ENCODE assay signal across 13 cellular contexts in genomic region chr3:175672119-175672689, GRCh38.
DNase-seq lines count a peak whose midpoint lies in the region; ATAC-seq, FAIRE-seq and TF ChIP-seq lines count a peak whose summit lies in the region.
"Had no signal": no experiment of that assay in that cellular context is flagged by ENCODE, and none has a peak within 500 bp of the region (broad histone marks: within the 10 kb centered on the region; RNA-seq: fewer than 3 reads in every experiment).

No MANE protein-coding gene starts in this region.

- DNase-seq in heart left ventricle: no peak
- no peak for DNase-seq in cardiac septum (ENCODE audit: low spot score)
- DNase-seq in H1 (ENCODE audit: low read depth in 1 of 2, low spot score in 2 of 2): no peak
- DNase-seq in mesenchymal stem cell: peak; percentile 54
- no peak for DNase-seq in NCI-H2171 treated with DMSO at 0.1 percent for 48 hours (lab: John Stamatoyannopoulos, UW)
- no peak for DNase-seq in caudate nucleus (lab: John Stamatoyannopoulos, UW)
- DNase-seq in activated CD4-positive, CD25-positive, alpha-beta regulatory T cell treated with anti-CD3 and anti-CD28 coated beads, Interleukin-2, amount 50 U/mL, for 72 hours: no peak
- DNase-seq: CD8-positive, alpha-beta T cell; islet precursor cell; stimulated activated CD4-positive, alpha-beta T cell treated with anti-CD3 and anti-CD28 coated beads, Interleukin-15, amount 100 ng/mL, for 24 hours had no signal

- POLR2A ChIA-PET in H1 (lab: Charles Lee; ENCODE audit: partially characterized antibody): no interaction called here

- FAIRE-seq in H1 (lab: Jason Lieb, UNC): no peak

- H3K79me1 ChIP-seq in H1 (ENCODE audit: low read depth, low read length): no peaks in the 10 kb centered on the region
- no peaks in the 10 kb centered on the region for H3K79me1 ChIP-seq in mesenchymal stem cell (replicated peaks; ENCODE audit: low read length, poor library complexity, severe bottlenecking)

- H3K36me3 ChIP-seq in heart left ventricle (no peaks in the 10 kb centered on the region), H1 (ENCODE audit: control insufficient read depth in 2 of 4, insufficient read depth in 4 of 4, low read length in 3 of 4) (no peaks in the 10 kb centered on the region), mesenchymal stem cell (ENCODE audit: control insufficient read depth in 1 of 2, insufficient read depth in 2 of 2, low read depth in 1 of 2, low read length in 2 of 2) (no peaks in the 10 kb centered on the region)
- H3K36me3 ChIP-seq: cardiac muscle cell had no signal

- H3K9me3 ChIP-seq in heart left ventricle (no peaks in the 10 kb centered on the region), H1 (ENCODE audit: insufficient read depth in 2 of 2, low read depth in 1 of 2, low read length in 1 of 2) (no peaks in the 10 kb centered on the region), mesenchymal stem cell (ENCODE audit: control insufficient read depth, low read length) (no peaks in the 10 kb centered on the region)

- H2AFZ ChIP-seq in H1 (ENCODE audit: low read length) (peak overlapping the region; percentile 25; the same call in 1 of the 2 replicates), mesenchymal stem cell (ENCODE audit: low read depth, low read length) (no peak overlapping the region)

- H3K27me3 ChIP-seq in heart left ventricle (no peaks in the 10 kb centered on the region), H1 (replicated peaks in 1 of 4; ENCODE audit: control insufficient read depth in 3 of 4, extremely low read depth in 1 of 4, insufficient read depth in 3 of 4, low read length in 3 of 4) (no peaks in the 10 kb centered on the region), mesenchymal stem cell (ENCODE audit: control insufficient read depth in 1 of 2, insufficient read depth in 1 of 2, low read length in 2 of 2) (no peaks in the 10 kb centered on the region)
- H3K27me3 ChIP-seq: cardiac muscle cell had no signal

- intact Hi-C loops in heart left ventricle (cut with DNase I) (no loop called here), cardiac septum (cut with DNase I) (no loop called here)

- peak overlapping the region in 1 of 12 donors; percentile 1 for H3K27ac ChIP-seq in heart left ventricle
- no peak overlapping the region for H3K27ac ChIP-seq in H1 (ENCODE audit: low read depth, low read length)
- no peak overlapping the region for H3K27ac ChIP-seq in mesenchymal stem cell (ENCODE audit: low read length, poor library complexity, severe bottlenecking)
- H3K27ac ChIP-seq in caudate nucleus (ENCODE audit: low read depth, low read length): no peak overlapping the region
- H3K27ac ChIP-seq: cardiac muscle cell, KMS-11 had no signal

- ATAC-seq in heart left ventricle (peak in 1 of 4 donors; percentile 16), HG02642 (IDR thresholded peaks at IDR 0.05; ENCODE audit: poor library complexity, unreplicated experiment) (no peak)
- ATAC-seq: CD8-positive, alpha-beta T cell had no signal

- H3K14ac ChIP-seq in H1 (ENCODE audit: insufficient read length) (no peak overlapping the region), mesenchymal stem cell (ENCODE audit: low read length in 2 of 2) (no peak overlapping the region)

- TF ChIP-seq POLR2A in heart left ventricle (IDR thresholded peaks at IDR 0.05) (no peak), H1 (IDR thresholded peaks at IDR 0.05; ENCODE audit: control extremely low read depth in 1 of 2, low read depth in 2 of 2, low read length in 2 of 2) (no peak)

- CTCF ChIA-PET in H1 (lab: Charles Lee; ENCODE audit: partially characterized antibody): no interaction called here

- H2AK5ac ChIP-seq in H1 (ENCODE audit: low read depth, low read length) (no peak overlapping the region), mesenchymal stem cell (ENCODE audit: low read length, severe bottlenecking) (no peak overlapping the region)

- H3K4me2 ChIP-seq in H1 (ENCODE audit: insufficient read depth in 1 of 2, low read depth in 2 of 2, low read length in 2 of 2) (no peak overlapping the region), mesenchymal stem cell (ENCODE audit: low read length, poor library complexity, severe bottlenecking) (no peak overlapping the region)
- H3K4me2 ChIP-seq: KMS-11 had no signal

- H4K8ac ChIP-seq in H1 (ENCODE audit: extremely low read depth, insufficient read depth, low read length): no peak overlapping the region
- no peak overlapping the region for H4K8ac ChIP-seq in mesenchymal stem cell (ENCODE audit: low read length)

- H3K4ac ChIP-seq in H1 (replicated peaks; ENCODE audit: insufficient read length, low read depth, low read length) (no peak overlapping the region), mesenchymal stem cell (ENCODE audit: low read depth in 1 of 2, low read length in 2 of 2) (no peak overlapping the region)

- no peak overlapping the region for H2BK12ac ChIP-seq in H1 (ENCODE audit: low read depth, low read length)
- no peak overlapping the region for H2BK12ac ChIP-seq in mesenchymal stem cell (ENCODE audit: low read length in 2 of 2)

- H2BK20ac ChIP-seq in H1 (ENCODE audit: low read length): no peak overlapping the region

- H2BK5ac ChIP-seq in H1 (ENCODE audit: low read depth, low read length) (no peak overlapping the region), mesenchymal stem cell (ENCODE audit: low read depth, low read length, poor library complexity, severe bottlenecking) (no peak overlapping the region)

- H3K23ac ChIP-seq in H1 (ENCODE audit: insufficient read length): no peak overlapping the region
- H3K23ac ChIP-seq in mesenchymal stem cell (ENCODE audit: low read length in 2 of 2): no peak overlapping the region

- H2BK120ac ChIP-seq in H1 (replicated peaks; ENCODE audit: low read depth, low read length) (no peak overlapping the region), mesenchymal stem cell (ENCODE audit: low read depth, low read length) (no peak overlapping the region)

- H3K18ac ChIP-seq in H1 (ENCODE audit: extremely low read depth, low read length) (no peak overlapping the region), mesenchymal stem cell (ENCODE audit: low read depth in 1 of 2, low read length in 2 of 2) (no peak overlapping the region)

- H3K4me3 ChIP-seq in heart left ventricle (peak overlapping the region in 10 of 12 donors; percentile 8 to 49 (median 37)), H1 (ENCODE audit: extremely low read depth in 1 of 4, insufficient read depth in 2 of 4, low read depth in 3 of 4, low read length in 4 of 4) (no peak overlapping the region), mesenchymal stem cell (ENCODE audit: insufficient read depth in 1 of 2, low read depth in 1 of 2, low read length in 2 of 2) (peak overlapping the region in 1 of 2 experiments; percentile 72)
- H3K4me3 ChIP-seq: cardiac muscle cell had no signal

- no peaks in the 10 kb centered on the region for H3K79me2 ChIP-seq in H1 (ENCODE audit: control insufficient read depth in 1 of 2, insufficient read depth in 2 of 2, low read length in 2 of 2)

- no peak for TF ChIP-seq EP300 in H1 (IDR thresholded peaks at IDR 0.05; ENCODE audit: borderline replicate concordance in 1 of 2, low read depth in 2 of 2, low read length in 2 of 2)

- no peak overlapping the region for H4K5ac ChIP-seq in H1 (ENCODE audit: insufficient read length, low read depth, low read length)

- H3K23me2 ChIP-seq in H1 (ENCODE audit: low read depth, low read length): no peaks in the 10 kb centered on the region

- H3K4me1 ChIP-seq in heart left ventricle (no peaks in the 10 kb centered on the region), H1 (replicated peaks in 1 of 4; ENCODE audit: control insufficient read depth in 3 of 4, insufficient read depth in 4 of 4, low read length in 3 of 4) (no peaks in the 10 kb centered on the region), mesenchymal stem cell (ENCODE audit: control insufficient read depth, insufficient read depth, low read depth, low read length) (no peaks in the 10 kb centered on the region)

- H3K9ac ChIP-seq in H1 (replicated peaks in 1 of 4; ENCODE audit: extremely low read depth in 1 of 4, low read depth in 3 of 4, low read length in 3 of 4): no peak overlapping the region
- H3K9ac ChIP-seq in mesenchymal stem cell (ENCODE audit: low read length): peak overlapping the region; percentile 76
- H3K9ac ChIP-seq: KMS-11 had no signal

- no peak for TF ChIP-seq CTCF in heart left ventricle (IDR thresholded peaks at IDR 0.05)
- TF ChIP-seq CTCF in H1 (IDR thresholded peaks at IDR 0.05; ENCODE audit: control extremely low read depth in 1 of 3, insufficient read depth in 1 of 3, low read depth in 1 of 3, low read length in 3 of 3): no peak

- H4K20me1 ChIP-seq in H1 (replicated peaks in 1 of 2; ENCODE audit: control insufficient read depth in 1 of 2, insufficient read depth in 2 of 2, low read length in 2 of 2): no peaks in the 10 kb centered on the region

- no peak for TF ChIP-seq RAD21 in H1 (IDR thresholded peaks at IDR 0.05 in 1 of 2, conservative IDR thresholded peaks at IDR 0.05 in 1 of 2; ENCODE audit: low read depth in 2 of 2, low read length in 2 of 2)

- H3K56ac ChIP-seq in H1 (replicated peaks; ENCODE audit: insufficient read length, low read depth, low read length): no peak overlapping the region

- WGBS in heart left ventricle, 4 donors: 34 to 48% (median 39%) methylated on average over 6 of the region's 6 CpGs
- 90% methylated on average over 6 of the region's 6 CpGs; no CpG with 5 or more reads in 1 of the 2 experiments for WGBS in H1 (ENCODE audit: extremely low coverage in 1 of 2, insufficient coverage in 1 of 2, insufficient read length in 1 of 2, insufficient replicate concordance in 2 of 2, low coverage in 1 of 2, low lambda C conversion rate in 2 of 2, missing lambda C conversion rate in 1 of 2), 2 experiments
- WGBS in mesenchymal stem cell: 21% methylated on average over 3 of the region's 6 CpGs

- H2BK15ac ChIP-seq in H1 (ENCODE audit: low read length): no peak overlapping the region
- H2BK15ac ChIP-seq in mesenchymal stem cell (ENCODE audit: low read depth, poor library complexity, severe bottlenecking): no peak overlapping the region

- H4K91ac ChIP-seq in H1 (replicated peaks; ENCODE audit: insufficient read length, low read length) (no peak overlapping the region), mesenchymal stem cell (ENCODE audit: low read length) (no peak overlapping the region)

TF ChIP-seq in H1, 55 proteins besides CTCF, POLR2A, EP300 and RAD21 (continues in another document):
- TF ChIP-seq RXRA (IDR thresholded peaks at IDR 0.05; ENCODE audit: insufficient read depth, low read depth, low read length) (no peak), HDAC2 (IDR thresholded peaks at IDR 0.05; ENCODE audit: borderline replicate concordance in 1 of 2, low read depth in 2 of 2, low read length in 2 of 2) (no peak), CREB1 (IDR thresholded peaks at IDR 0.05) (no peak), POLR2AphosphoS5 (IDR thresholded peaks at IDR 0.05; ENCODE audit: low read depth, low read length) (no peak)

Comparison
In these comparisons a context has a peak if more than half of its experiments do, and no peak if none do; other contexts are left out.
1. H3K4me3 ChIP-seq: peak in heart left ventricle (10 of 12); none in H1 (0 of 4).